15 cellular contexts compared by ENCODE assay signal in genomic region chr2:7517122-7517487, GRCh38.
DNase-seq lines count a peak whose midpoint lies in the region; ATAC-seq lines count a peak whose summit lies in the region.
"Had no signal": no experiment of that assay in that cellular context is flagged by ENCODE, and none has a peak within 500 bp of the region (broad histone marks: within the 10 kb centered on the region; RNA-seq: fewer than 3 reads in every experiment).

No MANE protein-coding gene starts in this region.

- H3K36me3 Mint-ChIP-seq in CD4-positive, alpha-beta memory T cell = no peaks in the 10 kb centered on the region
- H3K36me3 Mint-ChIP-seq in activated T-cell treated with anti-CD3 and anti-CD28 coated beads, Interleukin-2, amount 50 U/mL, for 72 hours (ENCODE audit: insufficient read depth in 2 of 2) = peaks cover 10 to 14% of the 10 kb centered on the region in 2 donors
- H3K36me3 Mint-ChIP-seq in immature natural killer cell = peaks cover 0 to 5% (median 0%) of the 10 kb centered on the region in 3 donors
- H3K36me3 Mint-ChIP-seq: CD14-positive monocyte had no signal

- H3K27ac Mint-ChIP-seq in CD4-positive, alpha-beta memory T cell = peak overlapping the region; percentile 22 to 88 (median 72)
- H3K27ac Mint-ChIP-seq in activated T-cell treated with anti-CD3 and anti-CD28 coated beads, Interleukin-2, amount 50 U/mL, for 72 hours = peak overlapping the region; percentile 85
- peak overlapping the region in 4 of 6 donors; percentile 32 to 84 (median 48) for H3K27ac Mint-ChIP-seq in immature natural killer cell
- H3K27ac Mint-ChIP-seq: CD14-positive monocyte had no signal

- H3K4me3 Mint-ChIP-seq in CD4-positive, alpha-beta memory T cell = peak overlapping the region; percentile 21 to 85 (median 72)
- H3K4me3 Mint-ChIP-seq in activated T-cell treated with anti-CD3 and anti-CD28 coated beads, Interleukin-2, amount 50 U/mL, for 72 hours = peak overlapping the region; percentile 60 to 73
- H3K4me3 Mint-ChIP-seq in immature natural killer cell = peak overlapping the region; percentile 4 to 82 (median 23)
- H3K4me3 Mint-ChIP-seq: CD14-positive monocyte had no signal

- H3K9me3 Mint-ChIP-seq in CD4-positive, alpha-beta memory T cell = peaks cover 0 to 2% (median 0%) of the 10 kb centered on the region in 8 donors
- H3K9me3 Mint-ChIP-seq in activated T-cell treated with anti-CD3 and anti-CD28 coated beads, Interleukin-2, amount 50 U/mL, for 72 hours = peaks cover 2 to 11% of the 10 kb centered on the region in 2 donors
- H3K9me3 Mint-ChIP-seq in immature natural killer cell = peaks cover 0 to 4% (median 0%) of the 10 kb centered on the region in 6 donors

- H3K9me3 ChIP-seq in CD4-positive, alpha-beta memory T cell (ENCODE audit: control insufficient read depth in 1 of 2, low read length in 2 of 2) = no peaks in the 10 kb centered on the region
- H3K9me3 ChIP-seq: psoas muscle had no signal

- CTCF ChIA-PET in CD4-positive, alpha-beta memory T cell (lab: Charles Lee; ENCODE audit: partially characterized antibody) = no interaction called here

- intact Hi-C loops in CD4-positive, alpha-beta memory T cell (cut with micrococcal nuclease) = loop anchor here (5.0 kb wide), 1 partner anchor 50 kb away; no protein-coding TSS in a partner anchor

- no peaks in the 10 kb centered on the region for H3K36me3 ChIP-seq in CD4-positive, alpha-beta memory T cell (ENCODE audit: insufficient read depth, low read length)

- H3K4me1 Mint-ChIP-seq in CD4-positive, alpha-beta memory T cell = peaks cover 3 to 19% (median 12%) of the 10 kb centered on the region in 4 donors
- peaks cover 78% of the 10 kb centered on the region for H3K4me1 Mint-ChIP-seq in activated T-cell treated with anti-CD3 and anti-CD28 coated beads, Interleukin-2, amount 50 U/mL, for 72 hours (ENCODE audit: low read depth)
- peaks cover 10 to 31% of the 10 kb centered on the region in 2 donors for H3K4me1 Mint-ChIP-seq in immature natural killer cell

- H3K27ac ChIP-seq in CD4-positive, alpha-beta memory T cell (ENCODE audit: low read depth, low read length) = no peak overlapping the region
- H3K27ac ChIP-seq: psoas muscle had no signal

- H3K27me3 Mint-ChIP-seq in CD4-positive, alpha-beta memory T cell = no peaks in the 10 kb centered on the region
- no peaks in the 10 kb centered on the region for H3K27me3 Mint-ChIP-seq in activated T-cell treated with anti-CD3 and anti-CD28 coated beads, Interleukin-2, amount 50 U/mL, for 72 hours (ENCODE audit: low read depth)
- H3K27me3 Mint-ChIP-seq in immature natural killer cell (ENCODE audit: low read depth in 3 of 3) = peaks cover 0 to 2% (median 0%) of the 10 kb centered on the region in 3 donors

- peak in 3 of 5 donors; percentile 18 to 37 (median 29) for DNase-seq in CD4-positive, alpha-beta memory T cell
- peak; percentile 44 to 47 for DNase-seq in activated T-cell treated with anti-CD3 and anti-CD28 coated beads, Interleukin-2, amount 50 U/mL, for 72 hours
- DNase-seq in immature natural killer cell = peak in 2 of 3 donors; percentile 5 to 27
- DNase-seq in nucleus accumbens (lab: John Stamatoyannopoulos, UW) = no peak
- DNase-seq: activated gamma-delta T cell; erythroblast; NCI-H446; psoas muscle; stimulated activated CD4-positive, alpha-beta T cell treated with anti-CD3 and anti-CD28 coated beads, Interleukin-4, amount 100 ng/mL, for 4 hours; substantia nigra had no signal

- H3K27me3 ChIP-seq in CD4-positive, alpha-beta memory T cell (ENCODE audit: insufficient read depth, low read length) = no peaks in the 10 kb centered on the region

- POLR2A ChIA-PET in CD4-positive, alpha-beta memory T cell (lab: Charles Lee; ENCODE audit: partially characterized antibody) = no interaction called here

- ATAC-seq in HG02678 (IDR thresholded peaks at IDR 0.05; ENCODE audit: unreplicated experiment) (peak; percentile 45), HG03280 (IDR thresholded peaks at IDR 0.05; ENCODE audit: unreplicated experiment) (no peak)
- ATAC-seq in activated T-cell treated with anti-CD3 and anti-CD28 coated beads, Interleukin-2, amount 50 U/mL, for 72 hours (replicated peaks in 1 of 2) = peak; percentile 93 to 94
- ATAC-seq in activated CD4-positive, CD25-positive, alpha-beta regulatory T cell treated with anti-CD3 and anti-CD28 coated beads, Interleukin-2, amount 50 U/mL, for 24 hours = no peak
- ATAC-seq: HCT116, psoas muscle had no signal

- peaks cover 13% of the 10 kb centered on the region for H3K4me1 ChIP-seq in CD4-positive, alpha-beta memory T cell (ENCODE audit: insufficient read depth, low read length)
- H3K4me1 ChIP-seq: psoas muscle had no signal

- H3K4me3 ChIP-seq in CD4-positive, alpha-beta memory T cell (ENCODE audit: low read length in 2 of 2) = peak overlapping the region in 1 of 2 donors; percentile 20
- H3K4me3 ChIP-seq: psoas muscle had no signal

Comparison
In these comparisons a context has a peak if more than half of its experiments do, and no peak if none do; other contexts are left out.
1. DNase-seq: peak in CD4-positive, alpha-beta memory T cell (3 of 5), activated T-cell treated with anti-CD3 and anti-CD28 coated beads, Interleukin-2, amount 50 U/mL, for 72 hours (2 of 2) and immature natural killer cell (2 of 3); none in nucleus accumbens (0 of 56).
2. ATAC-seq: peak in HG02678 (single experiment) and activated T-cell treated with anti-CD3 and anti-CD28 coated beads, Interleukin-2, amount 50 U/mL, for 72 hours (2 of 2); none in activated CD4-positive, CD25-positive, alpha-beta regulatory T cell treated with anti-CD3 and anti-CD28 coated beads, Interleukin-2, amount 50 U/mL, for 24 hours (0 of 2) and HG03280 (single experiment).
3. Peak in every context shown above with its lines, with median percentiles within 50 percentile points of each other: H3K27ac Mint-ChIP-seq and H3K4me3 Mint-ChIP-seq.